ENCODE assay signal across 15 cellular contexts in the genomic region with DNA sequence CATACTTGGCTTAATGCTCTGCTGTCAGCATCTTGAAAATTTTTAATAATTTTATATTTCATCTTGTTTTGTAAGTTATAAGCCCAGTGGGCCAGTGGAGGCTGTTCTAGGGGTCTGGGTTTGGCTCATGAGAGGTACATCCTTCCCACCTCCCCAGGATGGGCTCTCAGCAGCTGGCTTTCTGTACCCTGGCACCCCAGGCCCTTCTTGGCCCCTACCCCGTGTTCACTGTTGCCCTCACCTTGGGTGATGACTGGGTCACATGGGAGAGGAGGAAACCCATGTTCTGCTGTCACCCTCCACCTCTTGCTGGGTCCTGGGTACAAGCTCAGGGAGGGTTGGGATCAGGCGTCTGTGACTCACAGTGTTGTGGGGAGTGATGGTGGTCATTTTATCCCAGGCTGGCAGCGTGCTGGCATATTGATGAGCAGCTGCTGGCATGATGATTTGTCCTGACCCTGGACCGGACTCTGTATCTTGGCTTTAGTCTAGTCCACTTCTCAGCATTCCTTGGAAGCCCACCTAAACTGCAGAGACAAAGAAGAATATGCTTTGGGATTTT. TPM values are rescaled to one million over a fixed set of nuclear protein-coding genes. Genes with fewer than 3 reads are reported as not detected.
DNase-seq lines count a peak whose midpoint lies in the region; ATAC-seq and TF ChIP-seq lines count a peak whose summit lies in the region.
"Had no signal": no experiment of that assay in that cellular context is flagged by ENCODE, and none has a peak within 500 bp of the region (broad histone marks: within the 10 kb centered on the region; RNA-seq: fewer than 3 reads in every experiment).

No MANE protein-coding gene starts in this region.

- H3K27ac ChIP-seq in CD8-positive, alpha-beta memory T cell (ENCODE audit: low read depth, low read length) = no peak overlapping the region
- H3K27ac ChIP-seq in right lobe of liver (no peak overlapping the region), right atrium auricular region (no peak overlapping the region)

- peak overlapping the region in 2 of 7 donors; percentile 11 to 26 for H3K4me3 Mint-ChIP-seq in CD8-positive, alpha-beta memory T cell
- H3K4me3 Mint-ChIP-seq in activated CD8-positive, alpha-beta T cell treated with anti-CD3 and anti-CD28 coated beads, Interleukin-2, amount 10 ng/mL, durations not matched to agents 7 days and 5 days = no peak overlapping the region
- H3K4me3 Mint-ChIP-seq in stimulated activated effector memory CD8-positive, alpha-beta T cell treated with anti-CD3 and anti-CD28 coated beads, Interleukin-12 subunit alpha, Interleukin-12 subunit beta, amount 100 ng/mL, for 72 hours = no peak overlapping the region
- H3K4me3 Mint-ChIP-seq: CD14-positive monocyte had no signal

- no peaks in the 10 kb centered on the region for H3K9me3 Mint-ChIP-seq in CD8-positive, alpha-beta memory T cell
- no peaks in the 10 kb centered on the region for H3K9me3 Mint-ChIP-seq in activated CD8-positive, alpha-beta T cell treated with anti-CD3 and anti-CD28 coated beads, Interleukin-2, amount 10 ng/mL, durations not matched to agents 7 days and 5 days (ENCODE audit: insufficient read depth)
- H3K9me3 Mint-ChIP-seq in stimulated activated effector memory CD8-positive, alpha-beta T cell treated with anti-CD3 and anti-CD28 coated beads, Interleukin-12 subunit alpha, Interleukin-12 subunit beta, amount 100 ng/mL, for 72 hours = no peaks in the 10 kb centered on the region

- intact Hi-C loops in right lobe of liver (cut with DNase I) = no loop called here

- H3K4me1 ChIP-seq in CD8-positive, alpha-beta memory T cell (ENCODE audit: insufficient read depth, low read length) = peaks cover 13% of the 10 kb centered on the region
- H3K4me1 ChIP-seq in right lobe of liver (no peaks in the 10 kb centered on the region), right atrium auricular region (peaks cover 0 to 8% of the 10 kb centered on the region in 2 donors)

- peak; percentile 23 for ATAC-seq in activated CD8-positive, alpha-beta T cell treated with anti-CD3 and anti-CD28 coated beads, Interleukin-2, amount 10 ng/mL, durations not matched to agents 7 days and 5 days
- no peak for ATAC-seq in stimulated activated effector memory CD8-positive, alpha-beta T cell treated with anti-CD3 and anti-CD28 coated beads, Interleukin-12 subunit alpha, Interleukin-12 subunit beta, amount 100 ng/mL, for 72 hours
- ATAC-seq in HG02642 (IDR thresholded peaks at IDR 0.05; ENCODE audit: poor library complexity, unreplicated experiment) (no peak), right lobe of liver (no peak)

- no peaks in the 10 kb centered on the region for H3K36me3 Mint-ChIP-seq in CD8-positive, alpha-beta memory T cell
- no peaks in the 10 kb centered on the region for H3K36me3 Mint-ChIP-seq in activated CD8-positive, alpha-beta T cell treated with anti-CD3 and anti-CD28 coated beads, Interleukin-2, amount 10 ng/mL, durations not matched to agents 7 days and 5 days (ENCODE audit: low read depth)
- no peaks in the 10 kb centered on the region for H3K36me3 Mint-ChIP-seq in stimulated activated effector memory CD8-positive, alpha-beta T cell treated with anti-CD3 and anti-CD28 coated beads, Interleukin-12 subunit alpha, Interleukin-12 subunit beta, amount 100 ng/mL, for 72 hours
- H3K36me3 Mint-ChIP-seq: CD14-positive monocyte had no signal

- POLR2A ChIA-PET in CD8-positive, alpha-beta memory T cell (lab: Charles Lee) = no interaction called here
- POLR2A ChIA-PET in activated CD8-positive, alpha-beta T cell treated with anti-CD3 and anti-CD28 coated beads, Interleukin-2, amount 10 ng/mL, durations not matched to agents 7 days and 5 days (lab: Charles Lee) = no interaction called here

- TF ChIP-seq CTCF in right lobe of liver (IDR thresholded peaks at IDR 0.05) (no peak), right atrium auricular region (IDR thresholded peaks at IDR 0.05) (no peak)

- peaks cover 15 to 16% (median 16%) of the 10 kb centered on the region in 3 donors for H3K4me1 Mint-ChIP-seq in CD8-positive, alpha-beta memory T cell
- peaks cover 16% of the 10 kb centered on the region for H3K4me1 Mint-ChIP-seq in activated CD8-positive, alpha-beta T cell treated with anti-CD3 and anti-CD28 coated beads, Interleukin-2, amount 10 ng/mL, durations not matched to agents 7 days and 5 days (ENCODE audit: low read depth)
- peaks cover 17% of the 10 kb centered on the region for H3K4me1 Mint-ChIP-seq in stimulated activated effector memory CD8-positive, alpha-beta T cell treated with anti-CD3 and anti-CD28 coated beads, Interleukin-12 subunit alpha, Interleukin-12 subunit beta, amount 100 ng/mL, for 72 hours

- H3K27me3 ChIP-seq in CD8-positive, alpha-beta memory T cell (ENCODE audit: insufficient read depth, low read length, poor library complexity, severe bottlenecking) = no peaks in the 10 kb centered on the region
- H3K27me3 ChIP-seq in right lobe of liver = no peaks in the 10 kb centered on the region
- no peaks in the 10 kb centered on the region for H3K27me3 ChIP-seq in right atrium auricular region

- no peaks in the 10 kb centered on the region for H3K36me3 ChIP-seq in CD8-positive, alpha-beta memory T cell (ENCODE audit: insufficient read depth, low read length)
- H3K36me3 ChIP-seq in right lobe of liver (no peaks in the 10 kb centered on the region), right atrium auricular region (no peaks in the 10 kb centered on the region)

- no peak for TF ChIP-seq POLR2A in right lobe of liver (IDR thresholded peaks at IDR 0.05)

- DNase-seq in CD8-positive, alpha-beta memory T cell = no peak
- no peak for DNase-seq in activated CD8-positive, alpha-beta T cell treated with anti-CD3 and anti-CD28 coated beads, Interleukin-2, amount 10 ng/mL, durations not matched to agents 7 days and 5 days
- DNase-seq in myocyte (ENCODE audit: low read depth) (peak; percentile 84), NCI-H2171 treated with DMSO at 0.1 percent for 48 hours (lab: John Stamatoyannopoulos, UW) (no peak), right lobe of liver (no peak), right atrium auricular region (ENCODE audit: low spot score) (no peak)
- no peak for DNase-seq in stimulated activated effector memory CD8-positive, alpha-beta T cell treated with anti-CD3 and anti-CD28 coated beads, Interleukin-12 subunit alpha, Interleukin-12 subunit beta, amount 100 ng/mL, for 72 hours (ENCODE audit: low spot score in 2 of 2)
- DNase-seq: NCI-H1105, NCI-H1694, NCI-H526 treated with DMSO at 0.1 percent for 48 hours, RPMI8226, SIG-M5 had no signal

- WGBS in right lobe of liver (ENCODE audit: insufficient coverage, low coverage, low lambda C conversion rate, missing lambda C conversion rate) = 94% methylated on average over 3 of the region's 4 CpGs

- no peaks in the 10 kb centered on the region for H3K9me3 ChIP-seq in CD8-positive, alpha-beta memory T cell (ENCODE audit: low read length)
- H3K9me3 ChIP-seq in right lobe of liver = no peaks in the 10 kb centered on the region
- no peaks in the 10 kb centered on the region for H3K9me3 ChIP-seq in right atrium auricular region

- H3K27me3 Mint-ChIP-seq in CD8-positive, alpha-beta memory T cell = no peaks in the 10 kb centered on the region
- H3K27me3 Mint-ChIP-seq in activated CD8-positive, alpha-beta T cell treated with anti-CD3 and anti-CD28 coated beads, Interleukin-2, amount 10 ng/mL, durations not matched to agents 7 days and 5 days (ENCODE audit: low read depth) = no peaks in the 10 kb centered on the region

- H3K4me3 ChIP-seq in CD8-positive, alpha-beta memory T cell (ENCODE audit: low read length) = no peak overlapping the region
- H3K4me3 ChIP-seq in right lobe of liver = no peak overlapping the region
- no peak overlapping the region for H3K4me3 ChIP-seq in right atrium auricular region

- CTCF ChIA-PET in CD8-positive, alpha-beta memory T cell (lab: Charles Lee) = no interaction called here
- CTCF ChIA-PET in activated CD8-positive, alpha-beta T cell treated with anti-CD3 and anti-CD28 coated beads, Interleukin-2, amount 10 ng/mL, durations not matched to agents 7 days and 5 days (lab: Charles Lee) = interaction anchor here (1.5 kb wide), 1 partner anchor 17 kb away, joined by 3 read pairs; no protein-coding TSS in a partner anchor

- peak overlapping the region in 6 of 8 donors; percentile 0 to 79 (median 66) for H3K27ac Mint-ChIP-seq in CD8-positive, alpha-beta memory T cell
- H3K27ac Mint-ChIP-seq in activated CD8-positive, alpha-beta T cell treated with anti-CD3 and anti-CD28 coated beads, Interleukin-2, amount 10 ng/mL, durations not matched to agents 7 days and 5 days = peak overlapping the region; percentile 6
- H3K27ac Mint-ChIP-seq in stimulated activated effector memory CD8-positive, alpha-beta T cell treated with anti-CD3 and anti-CD28 coated beads, Interleukin-12 subunit alpha, Interleukin-12 subunit beta, amount 100 ng/mL, for 72 hours = peak overlapping the region; percentile 35

RNA-seq across cellular contexts. Expression of gene SLC16A10, which starts 34.6 kb away (rescaled TPM):
- 1 to 10 TPM; 3.3 to 3.5 TPM for total RNA-seq in CD8-positive, alpha-beta memory T cell
- 2.2 TPM for polyA plus RNA-seq in CD8-positive, alpha-beta memory T cell
- 1 to 10 TPM; 6.3 to 6.4 TPM for total RNA-seq in activated CD8-positive, alpha-beta T cell treated with anti-CD3 and anti-CD28 coated beads, Interleukin-2, amount 10 ng/mL, durations not matched to agents 7 days and 5 days
- total RNA-seq in myocyte = 1.9 and 5.7 TPM in 2 replicates
- 0.25 TPM for polyA plus RNA-seq in myocyte (2012)
- total RNA-seq in right lobe of liver = 10 to 100 TPM in 2 of 6 experiments, 1 to 10 TPM in 4; 2.9 to 15.8 (median 6.6) TPM
- 10 to 100 TPM; 10.3 to 18.5 TPM for total RNA-seq in right atrium auricular region
- total RNA-seq: OCI-LY7 had no signal

Comparison
In these comparisons a context has a peak if more than half of its experiments do, and no peak if none do; other contexts are left out.
1. H3K27ac Mint-ChIP-seq: peak in every context shown above with its lines; median percentile 66 in CD8-positive, alpha-beta memory T cell; 35 in stimulated activated effector memory CD8-positive, alpha-beta T cell treated with anti-CD3 and anti-CD28 coated beads, Interleukin-12 subunit alpha, Interleukin-12 subunit beta, amount 100 ng/mL, for 72 hours; 6 in activated CD8-positive, alpha-beta T cell treated with anti-CD3 and anti-CD28 coated beads, Interleukin-2, amount 10 ng/mL, durations not matched to agents 7 days and 5 days.